1 cellular context compared by ENCODE assay signal in genomic region chr3:48439820-48440589, GRCh38.
TF ChIP-seq lines count a peak whose summit lies in the region.

Gene CCDC51 (minus strand): TSS chr3:48440119. CDS start chr3:48435128, 4,991 bp downstream.
Gene TMA7 (plus strand): TSS chr3:48440257. CDS start chr3:48440297, 40 bp downstream.

TF ChIP-seq in K562, 482 proteins besides CTCF, POLR2A, EP300 and RAD21 (continued from another document and continues in another):
- no peak for TF ChIP-seq PHTF2 (CRISPR knock-in tag; IDR thresholded peaks at IDR 0.05)
- no peak for TF ChIP-seq IFI16 (CRISPR knock-in tag; IDR thresholded peaks at IDR 0.05)
- no peak for TF ChIP-seq ATF1 (CRISPR knock-in tag; IDR thresholded peaks at IDR 0.05)
- peak; percentile 94 for TF ChIP-seq ATF1 (tag; IDR thresholded peaks at IDR 0.05)
- no peak for TF ChIP-seq ETV6 (IDR thresholded peaks at IDR 0.05; ENCODE audit: borderline replicate concordance in 1 of 2, low read depth in 2 of 2, low read length in 1 of 2)
- no peak for TF ChIP-seq ETV6 (CRISPR knock-in tag; IDR thresholded peaks at IDR 0.05; ENCODE audit: borderline replicate concordance)
- 0 out of 2 replicates have a peak, but pooled peaks have one; percentile 25 for TF ChIP-seq ZNF740 (CRISPR knock-in tag; IDR thresholded peaks at IDR 0.05)
- TF ChIP-seq ZNF740 (tag; IDR thresholded peaks at IDR 0.05) = no peak
- no peak for TF ChIP-seq EHMT2 (IDR thresholded peaks at IDR 0.05)
- TF ChIP-seq SIRT6 (IDR thresholded peaks at IDR 0.05; ENCODE audit: low read depth, low read length) = no peak
- no peak for TF ChIP-seq MTA1 (IDR thresholded peaks at IDR 0.05; ENCODE audit: borderline replicate concordance)
- TF ChIP-seq ZNF318 (IDR thresholded peaks at IDR 0.05; ENCODE audit: borderline replicate concordance in 1 of 2, low read depth in 1 of 2) = no peak
- no peak for TF ChIP-seq HNRNPK (IDR thresholded peaks at IDR 0.05; ENCODE audit: low read depth, low read length, poor library complexity, severe bottlenecking)
- no peak for TF ChIP-seq NCOA6 (IDR thresholded peaks at IDR 0.05)
- TF ChIP-seq CREB3L1 (IDR thresholded peaks at IDR 0.05; ENCODE audit: borderline replicate concordance, low read depth) = peak; percentile 47; the same call in 1 of the 2 replicates
- no peak for TF ChIP-seq ZNF589 (CRISPR knock-in tag; IDR thresholded peaks at IDR 0.05; ENCODE audit: low read depth)
- no peak for TF ChIP-seq SMAD3 (CRISPR knock-in tag; conservative IDR thresholded peaks at IDR 0.05)
- TF ChIP-seq ZBTB12 (CRISPR knock-in tag; IDR thresholded peaks at IDR 0.05) = peak; percentile 57; the same call in 1 of the 2 replicates
- no peak for TF ChIP-seq ZBTB1 (CRISPR knock-in tag; IDR thresholded peaks at IDR 0.05; ENCODE audit: borderline replicate concordance, low read depth)
- TF ChIP-seq JUNB (CRISPR knock-in tag; conservative IDR thresholded peaks at IDR 0.05) = no peak
- TF ChIP-seq ZNF449 (CRISPR knock-in tag; IDR thresholded peaks at IDR 0.05) = no peak
- 0 out of 2 replicates have a peak, but pooled peaks have one; percentile 33 for TF ChIP-seq NFIC (IDR thresholded peaks at IDR 0.05)
- no peak for TF ChIP-seq FOXP4 (CRISPR knock-in tag; IDR thresholded peaks at IDR 0.05; ENCODE audit: borderline replicate concordance)
- TF ChIP-seq AFF1 (IDR thresholded peaks at IDR 0.05; ENCODE audit: low read depth in 1 of 2, partially characterized antibody in 2 of 2) = no peak
- no peak for TF ChIP-seq ZNF512 (tag; IDR thresholded peaks at IDR 0.05)
- TF ChIP-seq CC2D1A (IDR thresholded peaks at IDR 0.05) = no peak
- TF ChIP-seq CSDE1 (IDR thresholded peaks at IDR 0.05) = no peak
- TF ChIP-seq SMARCA5 (IDR thresholded peaks at IDR 0.05) = no peak
- no peak for TF ChIP-seq EWSR1 (IDR thresholded peaks at IDR 0.05; ENCODE audit: borderline replicate concordance, low read depth, partially characterized antibody)
- TF ChIP-seq HDAC8 (tag; IDR thresholded peaks at IDR 0.05) = no peak
- no peak for TF ChIP-seq NEUROD1 (IDR thresholded peaks at IDR 0.05; ENCODE audit: borderline replicate concordance, low read depth, low read length, partially characterized antibody)
- no peak for TF ChIP-seq NR0B1 (IDR thresholded peaks at IDR 0.05; ENCODE audit: partially characterized antibody)
